9 cellular contexts compared by ENCODE assay signal in genomic region chr19:45515807-45516401, GRCh38. TPM values are rescaled to one million over a fixed set of nuclear protein-coding genes. Genes with fewer than 3 reads are reported as not detected.
DNase-seq lines count a peak whose midpoint lies in the region; ATAC-seq, FAIRE-seq and TF ChIP-seq lines count a peak whose summit lies in the region.
"Had no signal": no experiment of that assay in that cellular context is flagged by ENCODE, and none has a peak within 500 bp of the region (broad histone marks: within the 10 kb centered on the region; RNA-seq: fewer than 3 reads in every experiment).

No MANE protein-coding gene starts in this region.

- no peak for FAIRE-seq in small intestine (lab: Jason Lieb, UNC)
- FAIRE-seq: A204.1 had no signal

- H3K36me3 Mint-ChIP-seq in T-helper 1 cell treated with Interleukin-12 subunit alpha and Interleukin-12 subunit beta and Interleukin-4 antibody, amounts not matched to agents 30 μg/mL and 1 μg/mL, for 36 hours (ENCODE audit: low read depth): peaks cover 36% of the 10 kb centered on the region
- peaks cover 19% of the 10 kb centered on the region for H3K36me3 Mint-ChIP-seq in activated CD4-positive, alpha-beta memory T cell treated with anti-CD3 and anti-CD28 coated beads for 36 hours

- CTCF ChIA-PET in activated CD4-positive, alpha-beta memory T cell treated with anti-CD3 and anti-CD28 coated beads for 36 hours (lab: Charles Lee): interaction anchor here (0.7 to 1.9 kb wide), 7 partner anchors 30 to 201 kb away, joined by 3 to 8 read pairs (median 4); partner anchors contain the start of genes FOSB, QPCTL and SNRPD2

- no peaks in the 10 kb centered on the region for H3K9me3 ChIP-seq in heart right ventricle
- H3K9me3 ChIP-seq in small intestine (ENCODE audit: control insufficient read depth, low read depth): no peaks in the 10 kb centered on the region

- H3K36me3 ChIP-seq in heart right ventricle (peaks cover 0 to 65% (median 24%) of the 10 kb centered on the region in 9 donors), small intestine (ENCODE audit: control insufficient read depth in 2 of 2, insufficient read depth in 2 of 2, low read length in 2 of 2) (peaks cover 0 to 7% of the 10 kb centered on the region in 2 donors)

- POLR2A ChIA-PET in activated CD4-positive, alpha-beta memory T cell treated with anti-CD3 and anti-CD28 coated beads for 36 hours (lab: Charles Lee): interaction anchor here (0.6 kb wide), 1 partner anchor 144 kb away, joined by 3 read pairs; no protein-coding TSS in a partner anchor

- DNase-seq in T-helper 1 cell (no peak), heart right ventricle (no peak), small intestine (peak; percentile 79), COLO829 (ENCODE audit: low spot score) (no peak), dermis blood vessel endothelial cell (no peak)
- peak; percentile 37 for DNase-seq in activated CD4-positive, alpha-beta memory T cell treated with anti-CD3 and anti-CD28 coated beads for 36 hours

- H3K4me1 Mint-ChIP-seq in T-helper 1 cell treated with Interleukin-12 subunit alpha and Interleukin-12 subunit beta and Interleukin-4 antibody, amounts not matched to agents 30 μg/mL and 1 μg/mL, for 36 hours (ENCODE audit: low read depth): peaks cover 42% of the 10 kb centered on the region
- peaks cover 52% of the 10 kb centered on the region for H3K4me1 Mint-ChIP-seq in activated CD4-positive, alpha-beta memory T cell treated with anti-CD3 and anti-CD28 coated beads for 36 hours (ENCODE audit: low read depth)

- peak overlapping the region; percentile 84 for H3K27ac Mint-ChIP-seq in T-helper 1 cell treated with Interleukin-12 subunit alpha and Interleukin-12 subunit beta and Interleukin-4 antibody, amounts not matched to agents 30 μg/mL and 1 μg/mL, for 36 hours
- peak overlapping the region; percentile 87 for H3K27ac Mint-ChIP-seq in activated CD4-positive, alpha-beta memory T cell treated with anti-CD3 and anti-CD28 coated beads for 36 hours

- H3K4me3 ChIP-seq in heart right ventricle: peak overlapping the region in 1 of 10 donors; percentile 35
- H3K4me3 ChIP-seq in small intestine (ENCODE audit: low read depth in 1 of 2, low read length in 2 of 2): no peak overlapping the region

- intact Hi-C loops in activated CD4-positive, alpha-beta memory T cell treated with anti-CD3 and anti-CD28 coated beads for 36 hours (cut with micrococcal nuclease): no loop called here
- intact Hi-C loops in heart right ventricle (cut with DNase I): no loop called here

- H3K27ac ChIP-seq in heart right ventricle: peak overlapping the region in 9 of 10 donors; percentile 54 to 98 (median 73)
- H3K27ac ChIP-seq in small intestine (ENCODE audit: low read depth in 1 of 2, low read length in 1 of 2): peak overlapping the region; percentile 88 to 94

- ATAC-seq in heart right ventricle (peak in 6 of 8 donors; percentile 10 to 33 (median 22)), HG02938 (IDR thresholded peaks at IDR 0.05; ENCODE audit: unreplicated experiment) (no peak)

- H3K4me1 ChIP-seq in heart right ventricle (peaks cover 9 to 73% (median 44%) of the 10 kb centered on the region in 9 donors), small intestine (ENCODE audit: control insufficient read depth in 2 of 2, insufficient read depth in 1 of 2, low read depth in 1 of 2, low read length in 1 of 2) (peaks cover 9 to 16% of the 10 kb centered on the region in 2 donors)

- peak overlapping the region; percentile 34 for H3K4me3 Mint-ChIP-seq in T-helper 1 cell treated with Interleukin-12 subunit alpha and Interleukin-12 subunit beta and Interleukin-4 antibody, amounts not matched to agents 30 μg/mL and 1 μg/mL, for 36 hours
- peak overlapping the region; percentile 23 for H3K4me3 Mint-ChIP-seq in activated CD4-positive, alpha-beta memory T cell treated with anti-CD3 and anti-CD28 coated beads for 36 hours

- WGBS in heart right ventricle, 2 donors: 70 to 76% methylated on average over 9 of the region's 9 CpGs
- WGBS in small intestine, 3 donors: 34 to 59% (median 42%) methylated on average over 9 of the region's 9 CpGs

- H3K27me3 ChIP-seq in heart right ventricle (no peaks in the 10 kb centered on the region), small intestine (ENCODE audit: control insufficient read depth in 2 of 2, insufficient read depth in 2 of 2, low read length in 2 of 2) (no peaks in the 10 kb centered on the region)

- H3K9me3 Mint-ChIP-seq in T-helper 1 cell treated with Interleukin-12 subunit alpha and Interleukin-12 subunit beta and Interleukin-4 antibody, amounts not matched to agents 30 μg/mL and 1 μg/mL, for 36 hours: no peaks in the 10 kb centered on the region
- H3K9me3 Mint-ChIP-seq in activated CD4-positive, alpha-beta memory T cell treated with anti-CD3 and anti-CD28 coated beads for 36 hours: no peaks in the 10 kb centered on the region

- H3K27me3 Mint-ChIP-seq in T-helper 1 cell treated with Interleukin-12 subunit alpha and Interleukin-12 subunit beta and Interleukin-4 antibody, amounts not matched to agents 30 μg/mL and 1 μg/mL, for 36 hours (ENCODE audit: low read depth): no peaks in the 10 kb centered on the region
- no peaks in the 10 kb centered on the region for H3K27me3 Mint-ChIP-seq in activated CD4-positive, alpha-beta memory T cell treated with anti-CD3 and anti-CD28 coated beads for 36 hours

- no peak for TF ChIP-seq CTCF in heart right ventricle (IDR thresholded peaks at IDR 0.05)

RNA-seq across cellular contexts. Expression of gene VASP, which starts 8.6 kb away (rescaled TPM):
- total RNA-seq in activated CD4-positive, alpha-beta memory T cell treated with anti-CD3 and anti-CD28 coated beads for 36 hours: 100 to 1,000 TPM; 167 to 174 TPM
- 10 to 100 TPM; 24.9 to 78.6 (median 42.3) TPM for total RNA-seq in heart right ventricle
- polyA plus RNA-seq in heart right ventricle: 10 to 100 TPM; 62.3 to 70.0 TPM
- 100 to 1,000 TPM in 2 of 3 donors, 10 to 100 TPM in 1; 93.2 to 132 (median 128) TPM for polyA plus RNA-seq in small intestine
- 93.9 and 101 TPM in 2 replicates for total RNA-seq in dermis blood vessel endothelial cell

RNA-seq across cellular contexts. Expression of gene PPM1N, which starts 17.7 kb away (rescaled TPM):
- 1 to 10 TPM; 3.5 to 3.6 TPM for total RNA-seq in activated CD4-positive, alpha-beta memory T cell treated with anti-CD3 and anti-CD28 coated beads for 36 hours
- total RNA-seq in heart right ventricle (1 to 10 TPM in 1 of 10 donors, under 1 TPM in 4, not detected in 5; 0.32 to 3.6 (median 0.57) TPM), dermis blood vessel endothelial cell (0.60 and 1.5 TPM in 2 replicates)
- polyA plus RNA-seq in heart right ventricle (under 1 TPM; 0.51 to 0.68 TPM), small intestine (1 to 10 TPM; 1.3 to 1.9 (median 1.8) TPM)

RNA-seq across cellular contexts. Expression of gene RTN2, which starts 19.1 kb away (rescaled TPM):
- 1 to 10 TPM; 1.5 to 2.2 TPM for total RNA-seq in activated CD4-positive, alpha-beta memory T cell treated with anti-CD3 and anti-CD28 coated beads for 36 hours
- total RNA-seq in heart right ventricle (10 to 100 TPM; 15.9 to 33.7 (median 21.8) TPM), dermis blood vessel endothelial cell (9.0 and 10.2 TPM in 2 replicates)
- polyA plus RNA-seq in heart right ventricle (10 to 100 TPM; 11.1 to 13.3 TPM), small intestine (1 to 10 TPM; 1.6 to 9.1 (median 1.9) TPM)

RNA-seq across cellular contexts. Expression of gene FOSB, which starts 48.1 kb away (rescaled TPM):
- 1 to 10 TPM; 3.7 to 5.9 TPM for total RNA-seq in activated CD4-positive, alpha-beta memory T cell treated with anti-CD3 and anti-CD28 coated beads for 36 hours
- total RNA-seq in heart right ventricle: 10 to 100 TPM in 2 of 10 donors, 1 to 10 TPM in 7, under 1 TPM in 1; 0.39 to 54.5 (median 4.9) TPM
- polyA plus RNA-seq in heart right ventricle: 1 to 10 TPM; 2.1 to 5.5 TPM
- polyA plus RNA-seq in small intestine: 10 to 100 TPM in 1 of 3 donors, 1 to 10 TPM in 1, under 1 TPM in 1; 0.89 to 19.0 (median 2.2) TPM
- total RNA-seq in dermis blood vessel endothelial cell: 0.65 and 23.8 TPM in 2 replicates

Comparison
In these comparisons a context has a peak if more than half of its experiments do, and no peak if none do; other contexts are left out.
1. DNase-seq: peak in activated CD4-positive, alpha-beta memory T cell treated with anti-CD3 and anti-CD28 coated beads for 36 hours (single experiment) and small intestine (single experiment); none in T-helper 1 cell (0 of 5), heart right ventricle (0 of 2), COLO829 (single experiment) and dermis blood vessel endothelial cell (single experiment).